Comparison of ENCODE assay signal across 1 cellular context in genomic region chr17:29710891-29711418, GRCh38.
TF ChIP-seq lines count a peak whose summit lies in the region.

No MANE protein-coding gene starts in this region.

TF ChIP-seq in K562, 482 proteins besides CTCF, POLR2A, EP300 and RAD21 (continued from another document and continues in another):
- TF ChIP-seq ZNF449 (CRISPR knock-in tag; IDR thresholded peaks at IDR 0.05): no peak
- TF ChIP-seq ZNF830 (CRISPR knock-in tag; IDR thresholded peaks at IDR 0.05): no peak
- TF ChIP-seq NUFIP1 (IDR thresholded peaks at IDR 0.05; ENCODE audit: partially characterized antibody): no peak
- TF ChIP-seq KAT8 (IDR thresholded peaks at IDR 0.05; ENCODE audit: low read depth): no peak
- no peak for TF ChIP-seq BMI1 (IDR thresholded peaks at IDR 0.05; ENCODE audit: low read length)
- no peak for TF ChIP-seq MXI1 (IDR thresholded peaks at IDR 0.05; ENCODE audit: low read depth, low read length)
- no peak for TF ChIP-seq ZNF586 (CRISPR knock-in tag; conservative IDR thresholded peaks at IDR 0.05)
- no peak for TF ChIP-seq KAT7 (CRISPR knock-in tag; IDR thresholded peaks at IDR 0.05; ENCODE audit: borderline replicate concordance)
- no peak for TF ChIP-seq RHOXF2B (CRISPR knock-in tag; conservative IDR thresholded peaks at IDR 0.05)
- TF ChIP-seq NFIX (CRISPR knock-in tag; IDR thresholded peaks at IDR 0.05; ENCODE audit: low read depth): no peak
- TF ChIP-seq THRAP3 (IDR thresholded peaks at IDR 0.05; ENCODE audit: borderline replicate concordance): no peak
- no peak for TF ChIP-seq SAFB (IDR thresholded peaks at IDR 0.05; ENCODE audit: borderline replicate concordance, low read depth, low read length)
- TF ChIP-seq BRCA1 (IDR thresholded peaks at IDR 0.05): no peak
- TF ChIP-seq BRCA1 (CRISPR knock-in tag; IDR thresholded peaks at IDR 0.05): no peak
- TF ChIP-seq NR2F6 (CRISPR knock-in tag; IDR thresholded peaks at IDR 0.05): no peak
- TF ChIP-seq TAF1 (IDR thresholded peaks at IDR 0.05; ENCODE audit: control insufficient read depth, extremely low read depth, insufficient read depth, low read length, severe bottlenecking): no peak
- peak; percentile 84; the same call in 1 of the 2 replicates for TF ChIP-seq ARID3A (IDR thresholded peaks at IDR 0.05; ENCODE audit: borderline replicate concordance, low read depth, low read length)
- TF ChIP-seq RAD51 (IDR thresholded peaks at IDR 0.05; ENCODE audit: borderline replicate concordance, low read depth): no peak
- peak in 1 of 2 experiments; percentile 53; a peak in 1 of 3 replicates for TF ChIP-seq CBX3 (IDR thresholded peaks at IDR 0.05; ENCODE audit: borderline replicate concordance in 1 of 2, low read length in 2 of 2)
- TF ChIP-seq RB1 (IDR thresholded peaks at IDR 0.05; ENCODE audit: low read depth): 0 out of 2 replicates have a peak, but pooled peaks have one; percentile 5
- peak; percentile 41; the same call in 1 of the 2 replicates for TF ChIP-seq DMBX1 (CRISPR knock-in tag; IDR thresholded peaks at IDR 0.05; ENCODE audit: borderline replicate concordance)
- TF ChIP-seq DPF2 (IDR thresholded peaks at IDR 0.05): peak; percentile 95
- peak; percentile 80 for TF ChIP-seq ZNF592 (IDR thresholded peaks at IDR 0.05)
- peak; percentile 55; the same call in 1 of the 2 replicates for TF ChIP-seq FOXM1 (IDR thresholded peaks at IDR 0.05; ENCODE audit: low read depth)
- no peak for TF ChIP-seq FOXM1 (CRISPR knock-in tag; IDR thresholded peaks at IDR 0.05; ENCODE audit: low read depth)
- TF ChIP-seq GTF3C2 (IDR thresholded peaks at IDR 0.05; ENCODE audit: borderline replicate concordance, extremely low read depth, insufficient read length): no peak
- no peak for TF ChIP-seq CBFB (CRISPR knock-in tag; IDR thresholded peaks at IDR 0.05)
- no peak for TF ChIP-seq CREB3 (tag; conservative IDR thresholded peaks at IDR 0.05; ENCODE audit: low read depth)
- TF ChIP-seq MYC (IDR thresholded peaks at IDR 0.05; ENCODE audit: low read depth, low read length): peak; percentile 74
- no peak for TF ChIP-seq MYC (CRISPR knock-in tag; IDR thresholded peaks at IDR 0.05; ENCODE audit: borderline replicate concordance, low read depth)
- peak; percentile 69 for TF ChIP-seq MITF (IDR thresholded peaks at IDR 0.05)
- no peak for TF ChIP-seq ATF1 (CRISPR knock-in tag; IDR thresholded peaks at IDR 0.05)
- TF ChIP-seq ATF1 (tag; IDR thresholded peaks at IDR 0.05): no peak
- no peak for TF ChIP-seq RUNX1 (IDR thresholded peaks at IDR 0.05; ENCODE audit: low read depth)
- TF ChIP-seq TRIM25 (IDR thresholded peaks at IDR 0.05; ENCODE audit: borderline replicate concordance): no peak
- TF ChIP-seq ZNF146 (CRISPR knock-in tag; IDR thresholded peaks at IDR 0.05; ENCODE audit: unreplicated experiment): no peak
- TF ChIP-seq ZBTB1 (CRISPR knock-in tag; IDR thresholded peaks at IDR 0.05; ENCODE audit: borderline replicate concordance, low read depth): no peak
- TF ChIP-seq ETV6 (IDR thresholded peaks at IDR 0.05; ENCODE audit: borderline replicate concordance in 1 of 2, low read depth in 2 of 2, low read length in 1 of 2): no peak
- no peak for TF ChIP-seq ETV6 (CRISPR knock-in tag; IDR thresholded peaks at IDR 0.05; ENCODE audit: borderline replicate concordance)
- no peak for TF ChIP-seq ETV5 (CRISPR knock-in tag; IDR thresholded peaks at IDR 0.05; ENCODE audit: low read depth)
- no peak for TF ChIP-seq STAT6 (CRISPR knock-in tag; IDR thresholded peaks at IDR 0.05)
- TF ChIP-seq ATF3 (IDR thresholded peaks at IDR 0.05): peak; percentile 79
- no peak for TF ChIP-seq ATF3 (CRISPR knock-in tag; conservative IDR thresholded peaks at IDR 0.05)
- no peak for TF ChIP-seq ZBTB8A (IDR thresholded peaks at IDR 0.05; ENCODE audit: partially characterized antibody)
- TF ChIP-seq PPARD (CRISPR knock-in tag; IDR thresholded peaks at IDR 0.05): no peak
- TF ChIP-seq SAFB2 (IDR thresholded peaks at IDR 0.05; ENCODE audit: borderline replicate concordance, low read depth, low read length, severe bottlenecking): no peak
- no peak for TF ChIP-seq ZNF174 (CRISPR knock-in tag; IDR thresholded peaks at IDR 0.05)
- no peak for TF ChIP-seq RBFOX2 (IDR thresholded peaks at IDR 0.05; ENCODE audit: low read depth, low read length)
- no peak for TF ChIP-seq GABPA (tag; conservative IDR thresholded peaks at IDR 0.05; ENCODE audit: low read depth)
- TF ChIP-seq MED1 (CRISPR knock-in tag; IDR thresholded peaks at IDR 0.05; ENCODE audit: borderline replicate concordance): no peak
- no peak for TF ChIP-seq ZNF274 (IDR thresholded peaks at IDR 0.05; ENCODE audit: borderline replicate concordance, low read depth, low read length)
